In genomic region chr11:77152846-77153245, GRCh38 we compare ENCODE assay signal across 16 cellular contexts. TPM values are rescaled to one million over a fixed set of nuclear protein-coding genes. Genes with fewer than 3 reads are reported as not detected.
DNase-seq lines count a peak whose midpoint lies in the region; ATAC-seq and TF ChIP-seq lines count a peak whose summit lies in the region.
"Had no signal": no experiment of that assay in that cellular context is flagged by ENCODE, and none has a peak within 500 bp of the region (broad histone marks: within the 10 kb centered on the region; RNA-seq: fewer than 3 reads in every experiment).

No MANE protein-coding gene starts in this region.

- TF ChIP-seq CTCF in Loucy (conservative IDR thresholded peaks at IDR 0.05; ENCODE audit: low read length) (no peak), GM10248 (IDR thresholded peaks at IDR 0.05; ENCODE audit: control extremely low read depth, extremely low read depth, low read depth, missing control alignments) (no peak)

- H3K4me3 ChIP-seq in Loucy (ENCODE audit: low read length, poor library complexity, severe bottlenecking) (no peak overlapping the region), adipocyte (ENCODE audit: low read length) (no peak overlapping the region)
- H3K4me3 ChIP-seq: adrenal gland, esophagus squamous epithelium had no signal

- CTCF ChIA-PET in GM10248 (lab: Yijun Ruan, JAX) = no interaction called here

- H3K9ac ChIP-seq in Loucy (ENCODE audit: low read depth, low read length, poor library complexity, severe bottlenecking) (peak overlapping the region; percentile 27), adipocyte (ENCODE audit: low read length) (no peak overlapping the region)

- H3K9me3 Mint-ChIP-seq in naive thymus-derived CD8-positive, alpha-beta T cell = no peaks in the 10 kb centered on the region

- no peak for ATAC-seq in naive thymus-derived CD8-positive, alpha-beta T cell
- ATAC-seq in GM21528 (IDR thresholded peaks at IDR 0.05; ENCODE audit: low FRiP score, unreplicated experiment) = no peak

- POLR2A ChIA-PET in naive thymus-derived CD8-positive, alpha-beta T cell (lab: Charles Lee) = no interaction called here
- POLR2A ChIA-PET in GM10248 (lab: Yijun Ruan, JAX) = no interaction called here

- H3K36me3 Mint-ChIP-seq in naive thymus-derived CD8-positive, alpha-beta T cell = no peaks in the 10 kb centered on the region

- DNase-seq in NCI-H1092 treated with DMSO at 0.1 percent for 48 hours (lab: John Stamatoyannopoulos, UW) (peak; percentile 32), NCI-H1092 (lab: John Stamatoyannopoulos, UW) (no peak), adipocyte (ENCODE audit: low read depth) (peak; percentile 21), cerebellum (ENCODE audit: low spot score) (no peak), GM10248 (ENCODE audit: extremely low spot score) (no peak)
- DNase-seq in naive thymus-derived CD8-positive, alpha-beta T cell = no peak
- DNase-seq: 8988T, esophagus squamous epithelium, mammary epithelial cell, NCI-H510A had no signal

- H3K79me2 ChIP-seq in Loucy (ENCODE audit: insufficient read depth, low read length) = no peaks in the 10 kb centered on the region

- H3K4me1 Mint-ChIP-seq in naive thymus-derived CD8-positive, alpha-beta T cell = peaks cover 25 to 48% (median 42%) of the 10 kb centered on the region in 4 donors

- H3K4me1 ChIP-seq in Loucy (ENCODE audit: insufficient read depth, low read length, poor library complexity, severe bottlenecking) = peaks cover 78% of the 10 kb centered on the region
- H3K4me1 ChIP-seq in adipocyte (ENCODE audit: control insufficient read depth, insufficient read depth, low read length) = no peaks in the 10 kb centered on the region

- H3K4me3 Mint-ChIP-seq in naive thymus-derived CD8-positive, alpha-beta T cell = peak overlapping the region in 7 of 10 donors; percentile 18 to 77 (median 63)

- H3K9me3 ChIP-seq in Loucy (ENCODE audit: insufficient read depth, low read depth, low read length) = no peaks in the 10 kb centered on the region
- no peaks in the 10 kb centered on the region for H3K9me3 ChIP-seq in adipocyte (ENCODE audit: control insufficient read depth, low read length)
- H3K9me3 ChIP-seq: adrenal gland, esophagus squamous epithelium had no signal

- H3K27me3 Mint-ChIP-seq in naive thymus-derived CD8-positive, alpha-beta T cell = peaks cover 0 to 5% (median 0%) of the 10 kb centered on the region in 5 donors

- peak overlapping the region in 9 of 10 donors; percentile 39 to 85 (median 63) for H3K27ac Mint-ChIP-seq in naive thymus-derived CD8-positive, alpha-beta T cell

- no peak overlapping the region for H2AFZ ChIP-seq in Loucy (ENCODE audit: low read length)

- no peaks in the 10 kb centered on the region for H3K9me2 ChIP-seq in Loucy (replicated peaks; ENCODE audit: low read depth, low read length)

- no peaks in the 10 kb centered on the region for H4K20me1 ChIP-seq in Loucy (ENCODE audit: insufficient read depth, low read length, poor library complexity, severe bottlenecking)

- no peaks in the 10 kb centered on the region for H3K36me3 ChIP-seq in Loucy (ENCODE audit: insufficient read depth, low read length)
- H3K36me3 ChIP-seq in adipocyte (ENCODE audit: control insufficient read depth, insufficient read depth, low read length, severe bottlenecking) = no peaks in the 10 kb centered on the region
- H3K36me3 ChIP-seq: esophagus squamous epithelium had no signal

- H3K4me2 ChIP-seq in Loucy (ENCODE audit: low read depth, low read length, poor library complexity, severe bottlenecking) = peak overlapping the region; percentile 32

- H3K27me3 ChIP-seq in Loucy (ENCODE audit: insufficient read depth, low read length, poor library complexity, severe bottlenecking) = no peaks in the 10 kb centered on the region
- peaks cover 19% of the 10 kb centered on the region for H3K27me3 ChIP-seq in adipocyte (replicated peaks; ENCODE audit: control insufficient read depth, insufficient read depth, low read length)
- H3K27me3 ChIP-seq: adrenal gland had no signal

- no peaks in the 10 kb centered on the region for H3F3A ChIP-seq in Loucy (ENCODE audit: low read depth)

RNA-seq across cellular contexts. Expression of gene MYO7A, which starts 24.8 kb away (rescaled TPM):
- total RNA-seq in naive thymus-derived CD8-positive, alpha-beta T cell = under 1 TPM; 0.18 to 0.30 TPM
- polyA plus RNA-seq in naive thymus-derived CD8-positive, alpha-beta T cell = not detected
- total RNA-seq in cerebellum = 3.9 TPM

RNA-seq across cellular contexts. Expression of gene OMP, which starts 50.2 kb away (rescaled TPM):
- 1 to 10 TPM in 1 of 2 experiments, not detected in 1; 1.1 TPM for total RNA-seq in naive thymus-derived CD8-positive, alpha-beta T cell
- polyA plus RNA-seq in naive thymus-derived CD8-positive, alpha-beta T cell = not detected
- 1.1 TPM for total RNA-seq in cerebellum
- total RNA-seq: H1, mammary epithelial cell, occipital lobe, subcutaneous adipose tissue had no signal
- polyA plus RNA-seq: H1, mammary epithelial cell had no signal

Comparison
In these comparisons a context has a peak if more than half of its experiments do, and no peak if none do; other contexts are left out.
1. DNase-seq: peak in NCI-H1092 treated with DMSO at 0.1 percent for 48 hours (single experiment) and adipocyte (single experiment); none in NCI-H1092 (single experiment), naive thymus-derived CD8-positive, alpha-beta T cell (0 of 10), cerebellum (single experiment) and GM10248 (single experiment).